In genomic region chr10:80158126-80158525, GRCh38 we compare ENCODE assay signal across 11 cellular contexts. TPM values are rescaled to one million over a fixed set of nuclear protein-coding genes. Genes with fewer than 3 reads are reported as not detected.
DNase-seq lines count a peak whose midpoint lies in the region; ATAC-seq and TF ChIP-seq lines count a peak whose summit lies in the region.
"Had no signal": no experiment of that assay in that cellular context is flagged by ENCODE, and none has a peak within 500 bp of the region (broad histone marks: within the 10 kb centered on the region; RNA-seq: fewer than 3 reads in every experiment).

No MANE protein-coding gene starts in this region.

- peaks cover 42% of the 10 kb centered on the region for H3K36me3 ChIP-seq in GM23248 (ENCODE audit: low read depth)

- no peak overlapping the region for H2AFZ ChIP-seq in GM23248
- H2AFZ ChIP-seq: parathyroid adenoma had no signal

- DNase-seq in GM23248 (no peak), HEK293T (ENCODE audit: extremely low spot score) (no peak), HPDE6-E6E7 (ENCODE audit: extremely low spot score) (no peak)
- DNase-seq in natural killer cell treated with Interleukin-12 subunit alpha and Interleukin-12 subunit beta and Interleukin-15 and Interleukin-18, amount 100 ng/mL, for 72 hours (ENCODE audit: low spot score): no peak
- DNase-seq: activated CD4-positive, alpha-beta T cell treated with anti-CD3 and anti-CD28 coated beads for 36 hours had no signal

- H3K4me2 ChIP-seq in GM23248 (ENCODE audit: unreplicated experiment): peak overlapping the region; percentile 43
- H3K4me2 ChIP-seq: KMS-11 had no signal

- no peak overlapping the region for H3K4me3 ChIP-seq in GM23248

- no peak for ATAC-seq in stimulated activated memory B cell treated with anti-CD40 and anti-IgM and Interleukin-4, amounts not matched to agents 10 μg/mL and 1 μg/mL and 100 μg/mL, for 72 hours
- no peak for ATAC-seq in GM18858 (IDR thresholded peaks at IDR 0.05; ENCODE audit: unreplicated experiment)
- no peak for ATAC-seq in natural killer cell treated with Interleukin-12 subunit alpha and Interleukin-12 subunit beta and Interleukin-15 and Interleukin-18, amount 100 ng/mL, for 72 hours
- ATAC-seq: activated CD4-positive, alpha-beta T cell treated with anti-CD3 and anti-CD28 coated beads for 36 hours had no signal

- H3K4me3 Mint-ChIP-seq in stimulated activated memory B cell treated with anti-CD40 and anti-IgM and Interleukin-4, amounts not matched to agents 10 μg/mL and 1 μg/mL and 100 μg/mL, for 72 hours: no peak overlapping the region
- H3K4me3 Mint-ChIP-seq in natural killer cell treated with Interleukin-12 subunit alpha and Interleukin-12 subunit beta and Interleukin-15 and Interleukin-18, amount 100 ng/mL, for 72 hours: no peak overlapping the region
- H3K4me3 Mint-ChIP-seq: activated CD4-positive, alpha-beta T cell treated with anti-CD3 and anti-CD28 coated beads for 36 hours had no signal

- peak overlapping the region; percentile 46 for H3K27ac Mint-ChIP-seq in stimulated activated memory B cell treated with anti-CD40 and anti-IgM and Interleukin-4, amounts not matched to agents 10 μg/mL and 1 μg/mL and 100 μg/mL, for 72 hours
- no peak overlapping the region for H3K27ac Mint-ChIP-seq in natural killer cell treated with Interleukin-12 subunit alpha and Interleukin-12 subunit beta and Interleukin-15 and Interleukin-18, amount 100 ng/mL, for 72 hours

- peaks cover 10% of the 10 kb centered on the region for H3K4me1 Mint-ChIP-seq in stimulated activated memory B cell treated with anti-CD40 and anti-IgM and Interleukin-4, amounts not matched to agents 10 μg/mL and 1 μg/mL and 100 μg/mL, for 72 hours
- peaks cover 5 to 8% of the 10 kb centered on the region in 2 donors for H3K4me1 Mint-ChIP-seq in natural killer cell treated with Interleukin-12 subunit alpha and Interleukin-12 subunit beta and Interleukin-15 and Interleukin-18, amount 100 ng/mL, for 72 hours (ENCODE audit: low read depth in 2 of 2)

- H3K9me3 Mint-ChIP-seq in stimulated activated memory B cell treated with anti-CD40 and anti-IgM and Interleukin-4, amounts not matched to agents 10 μg/mL and 1 μg/mL and 100 μg/mL, for 72 hours: no peaks in the 10 kb centered on the region
- no peaks in the 10 kb centered on the region for H3K9me3 Mint-ChIP-seq in natural killer cell treated with Interleukin-12 subunit alpha and Interleukin-12 subunit beta and Interleukin-15 and Interleukin-18, amount 100 ng/mL, for 72 hours

- in situ Hi-C loops in GM23248 (cut with MboI): no loop called here

- H3K36me3 Mint-ChIP-seq in stimulated activated memory B cell treated with anti-CD40 and anti-IgM and Interleukin-4, amounts not matched to agents 10 μg/mL and 1 μg/mL and 100 μg/mL, for 72 hours: peaks cover 96% of the 10 kb centered on the region
- peaks cover 21% of the 10 kb centered on the region for H3K36me3 Mint-ChIP-seq in natural killer cell treated with Interleukin-12 subunit alpha and Interleukin-12 subunit beta and Interleukin-15 and Interleukin-18, amount 100 ng/mL, for 72 hours

- H3K9ac ChIP-seq in GM23248: peak overlapping the region; percentile 63
- H3K9ac ChIP-seq: KMS-11, parathyroid adenoma had no signal

- H3K27ac ChIP-seq in GM23248 (peak overlapping the region; percentile 85), angular gyrus (ENCODE audit: low read depth, low read length) (peak overlapping the region; percentile 66), layer of hippocampus (ENCODE audit: low read depth, low read length) (peak overlapping the region; percentile 62)
- H3K27ac ChIP-seq: KMS-11, parathyroid adenoma had no signal

- H3K79me2 ChIP-seq in GM23248 (ENCODE audit: insufficient read depth): peaks cover 25% of the 10 kb centered on the region; the same call in 1 of the 2 replicates
- H3K79me2 ChIP-seq: parathyroid adenoma had no signal

- peaks cover 68% of the 10 kb centered on the region for H3F3A ChIP-seq in GM23248 (ENCODE audit: insufficient read depth)

- no peaks in the 10 kb centered on the region for H4K20me1 ChIP-seq in GM23248 (ENCODE audit: insufficient read depth)

- no peaks in the 10 kb centered on the region for H3K27me3 Mint-ChIP-seq in stimulated activated memory B cell treated with anti-CD40 and anti-IgM and Interleukin-4, amounts not matched to agents 10 μg/mL and 1 μg/mL and 100 μg/mL, for 72 hours
- no peaks in the 10 kb centered on the region for H3K27me3 Mint-ChIP-seq in natural killer cell treated with Interleukin-12 subunit alpha and Interleukin-12 subunit beta and Interleukin-15 and Interleukin-18, amount 100 ng/mL, for 72 hours
- H3K27me3 Mint-ChIP-seq: activated CD4-positive, alpha-beta T cell treated with anti-CD3 and anti-CD28 coated beads for 36 hours had no signal

- POLR2A ChIA-PET in HEK293T (lab: Yijun Ruan, JAX): no interaction called here

- 7 to 16% methylated on average over 5 of the region's 5 CpGs for WGBS in GM23248 (ENCODE audit: low coverage in 1 of 2, low lambda C conversion rate in 2 of 2, missing lambda C conversion rate in 2 of 2), 2 experiments

- no peaks in the 10 kb centered on the region for H3K9me2 ChIP-seq in GM23248 (ENCODE audit: insufficient read depth)

- CTCF ChIA-PET in HEK293T (lab: Yijun Ruan, JAX): no interaction called here

- H3K4me1 ChIP-seq in GM23248 (ENCODE audit: insufficient read depth): peaks cover 47% of the 10 kb centered on the region
- H3K4me1 ChIP-seq: parathyroid adenoma had no signal

- H3K27me3 ChIP-seq in GM23248 (replicated peaks; ENCODE audit: insufficient read depth) (no peaks in the 10 kb centered on the region), layer of hippocampus (ENCODE audit: control insufficient read depth, insufficient read depth, low read length) (no peaks in the 10 kb centered on the region)

- no peaks in the 10 kb centered on the region for H3K9me3 ChIP-seq in GM23248 (ENCODE audit: low read depth)

TF ChIP-seq in HEK293T, 16 proteins besides CTCF, POLR2A, EP300 and RAD21:
- TF ChIP-seq FOXM1 (IDR thresholded peaks at IDR 0.05; ENCODE audit: borderline replicate concordance) (no peak), SP1 (IDR thresholded peaks at IDR 0.05) (no peak), CTBP1 (IDR thresholded peaks at IDR 0.05; ENCODE audit: borderline replicate concordance) (no peak), TARDBP (IDR thresholded peaks at IDR 0.05) (no peak), FOXA1 (IDR thresholded peaks at IDR 0.05) (no peak), HDGF (IDR thresholded peaks at IDR 0.05; ENCODE audit: borderline replicate concordance) (no peak), L3MBTL2 (conservative IDR thresholded peaks at IDR 0.05) (no peak), ELF4 (IDR thresholded peaks at IDR 0.05) (no peak), ARNT (IDR thresholded peaks at IDR 0.05) (no peak), PKNOX1 (IDR thresholded peaks at IDR 0.05) (no peak), LEF1 (IDR thresholded peaks at IDR 0.05; ENCODE audit: borderline replicate concordance) (no peak), BHLHE40 (IDR thresholded peaks at IDR 0.05; ENCODE audit: borderline replicate concordance) (no peak), NFRKB (IDR thresholded peaks at IDR 0.05) (no peak), ZNF384 (IDR thresholded peaks at IDR 0.05) (no peak), FOXK2 (IDR thresholded peaks at IDR 0.05) (no peak), SUZ12 (IDR thresholded peaks at IDR 0.05) (no peak)

RNA-seq across cellular contexts. Expression of gene PLAC9, which starts 25.6 kb away (rescaled TPM):
- 8.8 and 19.6 TPM in 2 replicates for total RNA-seq in GM23248 (2014; rRNA removed; shearing (Covaris generic))
- 117 and 118 TPM in 2 replicates for polyA plus RNA-seq in GM23248 (2016; fragmentation: Nextera tagmentation; extraction: Ambion mirVana)
- total RNA-seq in natural killer cell treated with Interleukin-12 subunit alpha and Interleukin-12 subunit beta and Interleukin-15 and Interleukin-18, amount 100 ng/mL, for 72 hours: not detected
- total RNA-seq: activated CD4-positive, alpha-beta T cell treated with anti-CD3 and anti-CD28 coated beads for 36 hours had no signal

RNA-seq across cellular contexts. Expression of gene ANXA11, which starts 47.2 kb away (rescaled TPM):
- 116 and 121 TPM in 2 replicates for total RNA-seq in GM23248 (2014; rRNA removed; shearing (Covaris generic))
- 189 and 194 TPM in 2 replicates for polyA plus RNA-seq in GM23248 (2016; fragmentation: Nextera tagmentation; extraction: Ambion mirVana)
- 100 to 1,000 TPM; 134 to 166 TPM for total RNA-seq in natural killer cell treated with Interleukin-12 subunit alpha and Interleukin-12 subunit beta and Interleukin-15 and Interleukin-18, amount 100 ng/mL, for 72 hours
